Comparison of ENCODE assay signal across 15 cellular contexts in the genomic region with DNA sequence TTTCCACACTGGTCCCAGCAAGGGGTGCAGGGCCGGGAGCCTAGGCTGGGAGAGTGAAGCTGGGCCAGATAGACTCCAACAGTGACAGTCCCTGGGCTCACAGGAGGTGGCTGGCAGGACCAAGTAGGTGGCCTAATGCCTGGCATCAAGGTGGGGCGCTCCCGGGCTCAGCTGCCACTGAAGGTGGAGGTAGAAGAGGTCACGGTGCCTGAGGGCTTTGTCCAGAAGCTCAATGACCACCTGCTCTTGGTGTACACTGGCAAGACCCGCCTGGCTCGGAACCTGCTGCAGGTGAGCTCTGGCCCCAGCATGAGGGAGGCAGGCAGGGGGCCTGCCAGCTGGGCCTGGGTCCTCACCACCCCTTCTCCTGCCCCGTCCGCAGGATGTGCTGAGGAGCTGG. TPM values are rescaled to one million over a fixed set of nuclear protein-coding genes. Genes with fewer than 3 reads are reported as not detected.
DNase-seq lines count a peak whose midpoint lies in the region; ATAC-seq, FAIRE-seq and TF ChIP-seq lines count a peak whose summit lies in the region.
"Had no signal": no experiment of that assay in that cellular context is flagged by ENCODE, and none has a peak within 500 bp of the region (broad histone marks: within the 10 kb centered on the region; RNA-seq: fewer than 3 reads in every experiment).

No MANE protein-coding gene starts in this region.

- H3K36me3 Mint-ChIP-seq in activated CD4-positive, alpha-beta memory T cell treated with anti-CD3 and anti-CD28 coated beads, Interleukin-2, amount 10 ng/mL, durations not matched to agents 7 days and 5 days (ENCODE audit: low read depth): peaks cover 30% of the 10 kb centered on the region
- peaks cover 3% of the 10 kb centered on the region for H3K36me3 Mint-ChIP-seq in activated CD4-positive, alpha-beta memory T cell treated with anti-CD3 and anti-CD28 coated beads for 36 hours
- H3K36me3 Mint-ChIP-seq in HFFc6 (ENCODE audit: low read depth): peaks cover 6% of the 10 kb centered on the region
- H3K36me3 Mint-ChIP-seq in astrocyte (ENCODE audit: low read depth, unreplicated experiment): peaks cover 21% of the 10 kb centered on the region
- peaks cover 5% of the 10 kb centered on the region for H3K36me3 Mint-ChIP-seq in osteocyte (ENCODE audit: unreplicated experiment)

- no peak for FAIRE-seq in astrocyte (lab: Jason Lieb, UNC)

- H3K4me3 ChIP-seq in astrocyte (ENCODE audit: insufficient read depth, low read depth, low read length): no peak overlapping the region
- H3K4me3 ChIP-seq in SJCRH30: no peak overlapping the region

- no peak overlapping the region for H3K4me2 ChIP-seq in astrocyte (ENCODE audit: low read length)

- intact Hi-C loops in activated CD4-positive, alpha-beta memory T cell treated with anti-CD3 and anti-CD28 coated beads for 36 hours (cut with micrococcal nuclease): no loop called here

- H3K4me1 ChIP-seq in astrocyte (ENCODE audit: insufficient read depth, low read length): peaks cover 21% of the 10 kb centered on the region
- H3K4me1 ChIP-seq in SJCRH30: peaks cover 6% of the 10 kb centered on the region; the same call in 1 of the 2 replicates

- POLR2A ChIA-PET in activated CD4-positive, alpha-beta memory T cell treated with anti-CD3 and anti-CD28 coated beads, Interleukin-2, amount 10 ng/mL, durations not matched to agents 7 days and 5 days (lab: Charles Lee): interaction anchor here (0.8 to 3.4 kb wide), 3 partner anchors 44 to 131 kb away, joined by 4 to 21 read pairs (median 11); a partner anchor contains a TSS
- POLR2A ChIA-PET in activated CD4-positive, alpha-beta memory T cell treated with anti-CD3 and anti-CD28 coated beads for 36 hours (lab: Charles Lee): interaction anchor here (1.3 to 2.8 kb wide), 2 partner anchors 24 to 97 kb away, joined by 4 to 17 read pairs; a partner anchor contains a TSS

- peaks cover 3% of the 10 kb centered on the region for H3K36me3 ChIP-seq in astrocyte (ENCODE audit: insufficient read depth, low read length)
- no peaks in the 10 kb centered on the region for H3K36me3 ChIP-seq in SJCRH30

- H3K9me3 ChIP-seq in astrocyte (ENCODE audit: insufficient read depth, low read depth, low read length): no peaks in the 10 kb centered on the region
- H3K9me3 ChIP-seq in SJCRH30 (replicated peaks): no peaks in the 10 kb centered on the region

- H3K9me3 Mint-ChIP-seq in activated CD4-positive, alpha-beta memory T cell treated with anti-CD3 and anti-CD28 coated beads, Interleukin-2, amount 10 ng/mL, durations not matched to agents 7 days and 5 days: no peaks in the 10 kb centered on the region
- H3K9me3 Mint-ChIP-seq in activated CD4-positive, alpha-beta memory T cell treated with anti-CD3 and anti-CD28 coated beads for 36 hours: no peaks in the 10 kb centered on the region
- H3K9me3 Mint-ChIP-seq in HFFc6 (no peaks in the 10 kb centered on the region), astrocyte (ENCODE audit: unreplicated experiment) (no peaks in the 10 kb centered on the region), osteocyte (ENCODE audit: unreplicated experiment) (no peaks in the 10 kb centered on the region)
- H3K9me3 Mint-ChIP-seq: CD14-positive monocyte had no signal

- no peak for ATAC-seq in HG03196 (IDR thresholded peaks at IDR 0.05; ENCODE audit: unreplicated experiment)
- ATAC-seq: SK-N-SH treated with all-trans-retinoic acid at 6 μM for 48 hours had no signal

- no peak overlapping the region for H3K4me3 Mint-ChIP-seq in activated CD4-positive, alpha-beta memory T cell treated with anti-CD3 and anti-CD28 coated beads, Interleukin-2, amount 10 ng/mL, durations not matched to agents 7 days and 5 days
- no peak overlapping the region for H3K4me3 Mint-ChIP-seq in activated CD4-positive, alpha-beta memory T cell treated with anti-CD3 and anti-CD28 coated beads for 36 hours
- H3K4me3 Mint-ChIP-seq in HFFc6 (no peak overlapping the region), astrocyte (ENCODE audit: unreplicated experiment) (no peak overlapping the region), osteocyte (ENCODE audit: unreplicated experiment) (no peak overlapping the region)
- H3K4me3 Mint-ChIP-seq: CD14-positive monocyte had no signal

- peaks cover 32% of the 10 kb centered on the region for H3K4me1 Mint-ChIP-seq in activated CD4-positive, alpha-beta memory T cell treated with anti-CD3 and anti-CD28 coated beads, Interleukin-2, amount 10 ng/mL, durations not matched to agents 7 days and 5 days
- H3K4me1 Mint-ChIP-seq in activated CD4-positive, alpha-beta memory T cell treated with anti-CD3 and anti-CD28 coated beads for 36 hours (ENCODE audit: low read depth): peaks cover 25% of the 10 kb centered on the region
- peaks cover 32% of the 10 kb centered on the region for H3K4me1 Mint-ChIP-seq in HFFc6 (ENCODE audit: low read depth)
- peaks cover 27% of the 10 kb centered on the region for H3K4me1 Mint-ChIP-seq in astrocyte (ENCODE audit: low read depth, unreplicated experiment)
- peaks cover 54% of the 10 kb centered on the region for H3K4me1 Mint-ChIP-seq in osteocyte (ENCODE audit: unreplicated experiment)

- H3K27me3 ChIP-seq in astrocyte (ENCODE audit: insufficient read depth, low read length) (no peaks in the 10 kb centered on the region), SJCRH30 (no peaks in the 10 kb centered on the region)

- H3K27ac ChIP-seq in astrocyte (ENCODE audit: low read depth, low read length) (no peak overlapping the region), SJCRH30 (no peak overlapping the region)
- H3K27ac ChIP-seq: HL-60 had no signal

- no peak for TF ChIP-seq CTCF in HFFc6 (IDR thresholded peaks at IDR 0.05)
- TF ChIP-seq CTCF in astrocyte (IDR thresholded peaks at IDR 0.05; ENCODE audit: insufficient read depth, low read depth, low read length): no peak
- TF ChIP-seq CTCF in osteocyte (IDR thresholded peaks at IDR 0.05): no peak

- no peaks in the 10 kb centered on the region for H3K27me3 Mint-ChIP-seq in activated CD4-positive, alpha-beta memory T cell treated with anti-CD3 and anti-CD28 coated beads, Interleukin-2, amount 10 ng/mL, durations not matched to agents 7 days and 5 days
- no peaks in the 10 kb centered on the region for H3K27me3 Mint-ChIP-seq in activated CD4-positive, alpha-beta memory T cell treated with anti-CD3 and anti-CD28 coated beads for 36 hours
- peaks cover 2% of the 10 kb centered on the region; the same call in 1 of the 2 replicates for H3K27me3 Mint-ChIP-seq in HFFc6 (ENCODE audit: insufficient read depth)
- no peaks in the 10 kb centered on the region for H3K27me3 Mint-ChIP-seq in astrocyte (ENCODE audit: low read depth, unreplicated experiment)
- H3K27me3 Mint-ChIP-seq in osteocyte (ENCODE audit: unreplicated experiment): no peaks in the 10 kb centered on the region

- H4K20me1 ChIP-seq in astrocyte (ENCODE audit: insufficient read depth, low read length): no peaks in the 10 kb centered on the region

- DNase-seq in activated CD4-positive, alpha-beta memory T cell treated with anti-CD3 and anti-CD28 coated beads, Interleukin-2, amount 10 ng/mL, durations not matched to agents 7 days and 5 days: no peak
- DNase-seq in activated CD4-positive, alpha-beta memory T cell treated with anti-CD3 and anti-CD28 coated beads for 36 hours: no peak
- DNase-seq in HFFc6 (no peak), astrocyte (ENCODE audit: low read depth) (no peak), osteocyte (ENCODE audit: extremely low spot score, unreplicated experiment) (no peak), midbrain (lab: John Stamatoyannopoulos, UW) (no peak), SJCRH30 (no peak)
- DNase-seq: central memory CD4-positive, alpha-beta T cell; effector CD4-positive, alpha-beta T cell; NCI-H1105; stimulated activated naive CD4-positive, alpha-beta T cell treated with Interleukin-2 at 50 U/mL for 16 hours had no signal

- H2AFZ ChIP-seq in astrocyte (ENCODE audit: low read depth, low read length): no peak overlapping the region

- peak overlapping the region; percentile 12 for H3K27ac Mint-ChIP-seq in activated CD4-positive, alpha-beta memory T cell treated with anti-CD3 and anti-CD28 coated beads, Interleukin-2, amount 10 ng/mL, durations not matched to agents 7 days and 5 days
- H3K27ac Mint-ChIP-seq in activated CD4-positive, alpha-beta memory T cell treated with anti-CD3 and anti-CD28 coated beads for 36 hours: no peak overlapping the region
- H3K27ac Mint-ChIP-seq in HFFc6 (0 out of 2 replicates have a peak overlapping the region, but pooled peaks have one; percentile 33), astrocyte (ENCODE audit: unreplicated experiment) (peak overlapping the region; percentile 47), osteocyte (ENCODE audit: unreplicated experiment) (peak overlapping the region; percentile 81)

- no peak overlapping the region for H3K9ac ChIP-seq in astrocyte (ENCODE audit: low read length)

- H3K79me2 ChIP-seq in astrocyte (ENCODE audit: insufficient read depth, low read length): no peaks in the 10 kb centered on the region

- CTCF ChIA-PET in activated CD4-positive, alpha-beta memory T cell treated with anti-CD3 and anti-CD28 coated beads, Interleukin-2, amount 10 ng/mL, durations not matched to agents 7 days and 5 days (lab: Charles Lee): interaction anchor here (0.6 to 0.9 kb wide), 2 partner anchors 41 to 84 kb away, joined by 3 to 4 read pairs; no protein-coding TSS in a partner anchor
- CTCF ChIA-PET in activated CD4-positive, alpha-beta memory T cell treated with anti-CD3 and anti-CD28 coated beads for 36 hours (lab: Charles Lee): no interaction called here

RNA-seq across cellular contexts. Expression of a gene that starts 23.8 kb away (rescaled TPM):
- total RNA-seq in activated CD4-positive, alpha-beta memory T cell treated with anti-CD3 and anti-CD28 coated beads, Interleukin-2, amount 10 ng/mL, durations not matched to agents 7 days and 5 days: 10 to 100 TPM; 17.3 to 17.4 TPM
- total RNA-seq in activated CD4-positive, alpha-beta memory T cell treated with anti-CD3 and anti-CD28 coated beads for 36 hours: 10 to 100 TPM; 13.1 to 14.0 TPM
- total RNA-seq in HFFc6 (2021; fragmentation: NEBNext Ultra II Directional; extraction: Animal tissue kit (Norgen Biotek cat#: 25700)): 1 to 10 TPM; 5.1 to 7.1 (median 6.1) TPM
- total RNA-seq in astrocyte (9.7 and 12.0 TPM in 2 replicates), osteocyte (16.8 and 18.4 TPM in 2 replicates)
- total RNA-seq in SJCRH30 (2014; rRNA removed; shearing (Covaris generic)): 1.6 and 1.9 TPM in 2 replicates

RNA-seq across cellular contexts. Expression of a gene that starts 39.3 kb away (rescaled TPM):
- total RNA-seq in activated CD4-positive, alpha-beta memory T cell treated with anti-CD3 and anti-CD28 coated beads, Interleukin-2, amount 10 ng/mL, durations not matched to agents 7 days and 5 days: 10 to 100 TPM; 21.6 to 22.7 TPM
- 10 to 100 TPM; 16.7 to 17.3 TPM for total RNA-seq in activated CD4-positive, alpha-beta memory T cell treated with anti-CD3 and anti-CD28 coated beads for 36 hours
- 10 to 100 TPM; 25.4 to 31.2 (median 26.3) TPM for total RNA-seq in HFFc6 (2021; fragmentation: NEBNext Ultra II Directional; extraction: Animal tissue kit (Norgen Biotek cat#: 25700))
- total RNA-seq in astrocyte: 108 and 130 TPM in 2 replicates
- total RNA-seq in osteocyte: 66.5 and 67.6 TPM in 2 replicates
- 13.6 TPM in 2 replicates for total RNA-seq in SJCRH30 (2014; rRNA removed; shearing (Covaris generic))

RNA-seq across cellular contexts. Expression of a gene that starts 45.2 kb away (rescaled TPM):
- total RNA-seq in activated CD4-positive, alpha-beta memory T cell treated with anti-CD3 and anti-CD28 coated beads, Interleukin-2, amount 10 ng/mL, durations not matched to agents 7 days and 5 days: 10 to 100 TPM; 71.2 to 71.4 TPM
- total RNA-seq in activated CD4-positive, alpha-beta memory T cell treated with anti-CD3 and anti-CD28 coated beads for 36 hours: 10 to 100 TPM; 35.9 to 40.2 TPM
- total RNA-seq in HFFc6 (2021; fragmentation: NEBNext Ultra II Directional; extraction: Animal tissue kit (Norgen Biotek cat#: 25700)): 10 to 100 TPM; 70.2 to 91.7 (median 80.2) TPM
- total RNA-seq in astrocyte: 41.7 and 42.6 TPM in 2 replicates
- 69.9 and 75.8 TPM in 2 replicates for total RNA-seq in osteocyte
- 25.4 and 26.4 TPM in 2 replicates for total RNA-seq in SJCRH30 (2014; rRNA removed; shearing (Covaris generic))

RNA-seq across cellular contexts. Expression of a gene that starts 45.4 kb away (rescaled TPM):
- 100 to 1,000 TPM; 329 to 332 TPM for total RNA-seq in activated CD4-positive, alpha-beta memory T cell treated with anti-CD3 and anti-CD28 coated beads, Interleukin-2, amount 10 ng/mL, durations not matched to agents 7 days and 5 days
- total RNA-seq in activated CD4-positive, alpha-beta memory T cell treated with anti-CD3 and anti-CD28 coated beads for 36 hours: 100 to 1,000 TPM; 450 to 453 TPM
- total RNA-seq in HFFc6 (2021; fragmentation: NEBNext Ultra II Directional; extraction: Animal tissue kit (Norgen Biotek cat#: 25700)): 100 to 1,000 TPM; 289 to 358 (median 312) TPM
- 174 and 179 TPM in 2 replicates for total RNA-seq in astrocyte
- total RNA-seq in osteocyte: 307 and 319 TPM in 2 replicates
- total RNA-seq in SJCRH30 (2014; rRNA removed; shearing (Covaris generic)): 270 and 318 TPM in 2 replicates
